Comparison of ENCODE assay signal across 25 cellular contexts in the genomic region with DNA sequence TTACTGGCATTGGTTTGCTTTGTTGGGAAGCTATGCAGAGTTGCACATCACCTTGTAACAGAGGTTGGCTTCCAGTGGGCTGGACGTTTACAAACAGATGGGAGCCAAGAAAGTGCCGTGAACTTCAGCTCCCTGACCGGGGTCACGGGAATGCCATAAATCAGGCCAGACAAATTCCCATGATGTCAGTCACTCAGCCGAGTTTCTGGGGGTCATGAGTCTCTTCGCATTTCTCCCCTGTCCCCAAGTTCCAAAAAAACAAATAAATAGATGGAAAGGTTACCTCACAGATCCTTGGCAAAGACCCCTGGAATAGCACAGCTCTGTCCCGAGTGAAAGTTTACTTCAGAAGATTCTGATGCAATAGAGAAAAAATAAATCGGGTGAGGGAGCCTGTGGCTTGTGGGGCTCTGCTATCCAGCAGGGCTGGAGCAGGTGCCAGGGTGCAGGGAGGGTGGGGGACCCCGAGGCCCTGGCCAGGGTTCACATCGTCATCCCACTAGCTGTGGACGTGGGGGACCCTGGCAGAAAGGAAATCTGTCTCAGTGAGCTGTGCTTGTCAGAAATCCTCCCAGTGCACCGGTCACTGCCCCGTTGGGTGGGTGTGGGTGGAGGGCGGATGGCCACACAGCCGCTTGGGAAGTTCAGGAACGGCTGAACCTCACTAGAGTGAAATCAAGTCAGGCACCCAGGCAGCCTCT. TPM values are rescaled to one million over a fixed set of nuclear protein-coding genes. Genes with fewer than 3 reads are reported as not detected.
DNase-seq lines count a peak whose midpoint lies in the region; ATAC-seq and TF ChIP-seq lines count a peak whose summit lies in the region.
"Had no signal": no experiment of that assay in that cellular context is flagged by ENCODE, and none has a peak within 500 bp of the region (broad histone marks: within the 10 kb centered on the region; RNA-seq: fewer than 3 reads in every experiment).

No MANE protein-coding gene starts in this region.

- TF ChIP-seq EP300 in transverse colon (IDR thresholded peaks at IDR 0.05; ENCODE audit: low read depth): no peak

- H3K27me3 ChIP-seq in breast epithelium (no peaks in the 10 kb centered on the region), transverse colon (no peaks in the 10 kb centered on the region)
- H3K27me3 ChIP-seq: thyroid gland had no signal

- H3K27ac ChIP-seq in breast epithelium (peak overlapping the region; percentile 48 to 55), transverse colon (peak overlapping the region in 3 of 4 donors; percentile 14 to 71 (median 32))

- H3K4me1 Mint-ChIP-seq in MCF 10A (ENCODE audit: insufficient read depth, unreplicated experiment): no peaks in the 10 kb centered on the region
- H3K4me1 Mint-ChIP-seq: activated naive CD4-positive, alpha-beta T cell treated with anti-CD3 and anti-CD28 coated beads, Interleukin-2, amount 10 ng/mL, durations not matched to agents 7 days and 5 days; B cell; stimulated activated effector memory CD8-positive, alpha-beta T cell treated with anti-CD3 and anti-CD28 coated beads, Interleukin-12 subunit alpha, Interleukin-12 subunit beta, amount 100 ng/mL, for 72 hours; T-cell had no signal

- CTCF ChIA-PET in MCF 10A (lab: Yijun Ruan, JAX): interaction anchor here (0.6 to 1.4 kb wide), 6 partner anchors 9 to 1763 kb away, joined by 3 to 4 read pairs (median 4); no protein-coding TSS in a partner anchor

- 42 to 68% methylated on average over 5 to 16 of the region's 16 CpGs for WGBS in transverse colon (ENCODE audit: low coverage in 1 of 2), 2 donors

- H3K36me3 Mint-ChIP-seq in MCF 10A (ENCODE audit: insufficient read depth, unreplicated experiment): peaks cover 30% of the 10 kb centered on the region
- H3K36me3 Mint-ChIP-seq: activated naive CD4-positive, alpha-beta T cell treated with anti-CD3 and anti-CD28 coated beads, Interleukin-2, amount 10 ng/mL, durations not matched to agents 7 days and 5 days; stimulated activated effector memory CD8-positive, alpha-beta T cell treated with anti-CD3 and anti-CD28 coated beads, Interleukin-12 subunit alpha, Interleukin-12 subunit beta, amount 100 ng/mL, for 72 hours; T-cell had no signal

- in situ Hi-C loops in transverse colon (cut with MboI; ENCODE audit: low pct_ligation_motif_present in 1 of 4, low pct_unique_long_range_greater_than_20kb in 1 of 4, low sequenced_read_pairs in 3 of 4): no loop called here

- DNase-seq in breast epithelium (ENCODE audit: low spot score in 2 of 2): no peak
- no peak for DNase-seq in MCF 10A (ENCODE audit: unreplicated experiment)
- peak; percentile 38 for DNase-seq in fibroblast of villous mesenchyme (ENCODE audit: low read depth)
- peak; percentile 81 for DNase-seq in posterior vena cava (ENCODE audit: low spot score)
- DNase-seq in transverse colon: no peak
- DNase-seq in D341Med (ENCODE audit: low spot score): no peak
- DNase-seq in RPMI8226: no peak
- DNase-seq: activated CD4-positive, CD25-positive, alpha-beta regulatory T cell treated with anti-CD3 and anti-CD28 coated beads, Interleukin-2, amount 50 U/mL, for 72 hours; activated CD8-positive, alpha-beta T cell treated with anti-CD3 and anti-CD28 coated beads, Interleukin-2, amount 10 ng/mL, durations not matched to agents 7 days and 5 days; activated naive CD4-positive, alpha-beta T cell treated with anti-CD3 and anti-CD28 coated beads, Interleukin-2, amount 10 ng/mL, durations not matched to agents 7 days and 5 days; caudate nucleus; kidney glomerular epithelial cell; MV-4-11; NCI-H1930; NCI-H345; NCI-H82; stimulated activated CD4-positive, alpha-beta T cell treated with anti-CD3 and anti-CD28 coated beads, Interleukin-2, amount 100 ng/mL, for 24 hours; T-cell; thyroid gland had no signal

- POLR2A ChIA-PET in MCF 10A (lab: Yijun Ruan, JAX): interaction anchor here (0.6 to 1.5 kb wide), 2 partner anchors 46 to 535 kb away, joined by 3 to 4 read pairs; no protein-coding TSS in a partner anchor

- H3K4me3 Mint-ChIP-seq in MCF 10A (ENCODE audit: unreplicated experiment): no peak overlapping the region
- H3K4me3 Mint-ChIP-seq: activated CD8-positive, alpha-beta T cell treated with anti-CD3 and anti-CD28 coated beads, Interleukin-2, amount 10 ng/mL, durations not matched to agents 7 days and 5 days; activated naive CD4-positive, alpha-beta T cell treated with anti-CD3 and anti-CD28 coated beads, Interleukin-2, amount 10 ng/mL, durations not matched to agents 7 days and 5 days; B cell; stimulated activated effector memory CD8-positive, alpha-beta T cell treated with anti-CD3 and anti-CD28 coated beads, Interleukin-12 subunit alpha, Interleukin-12 subunit beta, amount 100 ng/mL, for 72 hours; T-cell had no signal

- H3K36me3 ChIP-seq in breast epithelium (no peaks in the 10 kb centered on the region), transverse colon (no peaks in the 10 kb centered on the region)
- H3K36me3 ChIP-seq: thyroid gland had no signal

- H3K4me1 ChIP-seq in breast epithelium (no peaks in the 10 kb centered on the region), transverse colon (peaks cover 0 to 4% (median 2%) of the 10 kb centered on the region in 4 donors)
- H3K4me1 ChIP-seq: thyroid gland had no signal

- TF ChIP-seq CTCF in breast epithelium (IDR thresholded peaks at IDR 0.05) (no peak), MCF 10A (IDR thresholded peaks at IDR 0.05; ENCODE audit: unreplicated experiment) (no peak), fibroblast of villous mesenchyme (IDR thresholded peaks at IDR 0.05; ENCODE audit: insufficient read depth, low read depth, low read length) (no peak), transverse colon (IDR thresholded peaks at IDR 0.05) (no peak)

- no TSS peak for BruUV-seq in MCF 10A (replicated peaks; lab: Mats Ljungman, UMichigan)

- no peaks in the 10 kb centered on the region for H3K27me3 Mint-ChIP-seq in MCF 10A (ENCODE audit: insufficient read depth, unreplicated experiment)

- no peaks in the 10 kb centered on the region for H3K9me3 Mint-ChIP-seq in MCF 10A (ENCODE audit: unreplicated experiment)

- intact Hi-C loops in breast epithelium (cut with DNase I; ENCODE audit: low total_unique reads): no loop called here
- intact Hi-C loops in MCF 10A (cut with micrococcal nuclease): no loop called here
- intact Hi-C loops in posterior vena cava (cut with DNase I): loop anchor here in 1 of 2 donors (2.0 kb wide), 1 partner anchor 21 kb away; no protein-coding TSS in a partner anchor
- intact Hi-C loops in transverse colon (cut with DNase I; ENCODE audit: low total_unique reads): no loop called here

- no peak for ATAC-seq in GM21717 (IDR thresholded peaks at IDR 0.05; ENCODE audit: unreplicated experiment)
- ATAC-seq: activated CD8-positive, alpha-beta T cell treated with anti-CD3 and anti-CD28 coated beads, Interleukin-2, amount 10 ng/mL, durations not matched to agents 7 days and 5 days; HCT116; stimulated activated effector memory CD8-positive, alpha-beta T cell treated with anti-CD3 and anti-CD28 coated beads, Interleukin-12 subunit alpha, Interleukin-12 subunit beta, amount 100 ng/mL, for 72 hours; T-cell had no signal

- no peak overlapping the region for H3K27ac Mint-ChIP-seq in MCF 10A (ENCODE audit: low read depth, unreplicated experiment)
- H3K27ac Mint-ChIP-seq: activated CD8-positive, alpha-beta T cell treated with anti-CD3 and anti-CD28 coated beads, Interleukin-2, amount 10 ng/mL, durations not matched to agents 7 days and 5 days; activated naive CD4-positive, alpha-beta T cell treated with anti-CD3 and anti-CD28 coated beads, Interleukin-2, amount 10 ng/mL, durations not matched to agents 7 days and 5 days; B cell; stimulated activated effector memory CD8-positive, alpha-beta T cell treated with anti-CD3 and anti-CD28 coated beads, Interleukin-12 subunit alpha, Interleukin-12 subunit beta, amount 100 ng/mL, for 72 hours; T-cell had no signal

- no peak for TF ChIP-seq POLR2A in breast epithelium (IDR thresholded peaks at IDR 0.05)
- TF ChIP-seq POLR2A in transverse colon (IDR thresholded peaks at IDR 0.05): no peak

- H3K4me3 ChIP-seq in breast epithelium: peak overlapping the region in 1 of 3 donors; percentile 25
- H3K4me3 ChIP-seq in fibroblast of villous mesenchyme (ENCODE audit: low read depth, low read length): no peak overlapping the region
- no peak overlapping the region for H3K4me3 ChIP-seq in transverse colon
- H3K4me3 ChIP-seq: skin epidermis, thyroid gland had no signal

- no peaks in the 10 kb centered on the region for H3K9me3 ChIP-seq in breast epithelium
- H3K9me3 ChIP-seq in transverse colon: no peaks in the 10 kb centered on the region
- H3K9me3 ChIP-seq: thyroid gland had no signal

RNA-seq across cellular contexts. Expression of gene TWIST2, which starts 27.8 kb away (rescaled TPM):
- 100 to 1,000 TPM in 2 of 3 donors, 10 to 100 TPM in 1; 38.2 to 200 (median 178) TPM for total RNA-seq in breast epithelium
- total RNA-seq in MCF 10A (2022): 30.2 and 31.6 TPM in 2 replicates
- total RNA-seq in fibroblast of villous mesenchyme: 47.4 and 58.7 TPM in 2 replicates
- total RNA-seq in posterior vena cava: 10 to 100 TPM; 18.6 to 23.0 TPM
- 10 to 100 TPM in 3 of 4 donors, 1 to 10 TPM in 1; 6.7 to 59.1 (median 16.8) TPM for total RNA-seq in transverse colon
- total RNA-seq: activated CD8-positive, alpha-beta T cell treated with anti-CD3 and anti-CD28 coated beads, Interleukin-2, amount 10 ng/mL, durations not matched to agents 7 days and 5 days; B cell; HT-29; T-cell had no signal

Comparison
In these comparisons a context has a peak if more than half of its experiments do, and no peak if none do; other contexts are left out.
1. DNase-seq: peak in fibroblast of villous mesenchyme (single experiment) and posterior vena cava (single experiment); none in breast epithelium (0 of 2), MCF 10A (single experiment), transverse colon (single experiment), D341Med (single experiment) and RPMI8226 (single experiment).